ENCODE assay signal across 16 cellular contexts in genomic region chr10:79171504-79171903, GRCh38.
DNase-seq lines count a peak whose midpoint lies in the region; ATAC-seq and TF ChIP-seq lines count a peak whose summit lies in the region.
"Had no signal": no experiment of that assay in that cellular context is flagged by ENCODE, and none has a peak within 500 bp of the region (broad histone marks: within the 10 kb centered on the region; RNA-seq: fewer than 3 reads in every experiment).

No MANE protein-coding gene starts in this region.

- peaks cover 40% of the 10 kb centered on the region for H3K4me1 Mint-ChIP-seq in neural crest cell

- H3K9me3 Mint-ChIP-seq in neural crest cell: no peaks in the 10 kb centered on the region
- H3K9me3 Mint-ChIP-seq: CD14-positive monocyte had no signal

- ATAC-seq in HG02852 (IDR thresholded peaks at IDR 0.05; ENCODE audit: unreplicated experiment): no peak
- ATAC-seq: GM12878 had no signal

- H3K4me1 ChIP-seq in right atrium auricular region (peaks cover 0 to 79% of the 10 kb centered on the region in 2 donors), adrenal gland (replicated peaks in 1 of 2) (peaks cover 10 to 24% of the 10 kb centered on the region in 2 donors)

- no peak for TF ChIP-seq POLR2A in adrenal gland (IDR thresholded peaks at IDR 0.05)

- no peaks in the 10 kb centered on the region for H3K9me3 ChIP-seq in right atrium auricular region
- H3K9me3 ChIP-seq in adrenal gland (replicated peaks in 1 of 3): no peaks in the 10 kb centered on the region

- H3K27ac Mint-ChIP-seq in neural crest cell (ENCODE audit: unreplicated experiment): peak overlapping the region; percentile 54

- H3K27me3 ChIP-seq in right atrium auricular region (no peaks in the 10 kb centered on the region), adrenal gland (no peaks in the 10 kb centered on the region)

- WGBS in adrenal gland, 4 donors: 82 to 94% (median 90%) methylated on average over 4 to 5 of the region's 5 CpGs

- TF ChIP-seq CTCF in right atrium auricular region (IDR thresholded peaks at IDR 0.05) (no peak), neural crest cell (conservative IDR thresholded peaks at IDR 0.05) (no peak), adrenal gland (IDR thresholded peaks at IDR 0.05) (no peak)

- DNase-seq in right atrium auricular region (ENCODE audit: low spot score) (no peak), cardiac septum (ENCODE audit: low spot score) (no peak), epithelial cell of prostate (ENCODE audit: low read depth, low spot score) (no peak), neural crest cell (ENCODE audit: low read depth, low spot score) (no peak), adrenal gland (no peak), activated gamma-delta T cell treated with Interleukin-2 at 50 U/mL for 16 hours (no peak), NCI-H446 (lab: John Stamatoyannopoulos, UW) (no peak)
- DNase-seq: 8988T; NCI-H1436 treated with DMSO at 0.1 percent for 48 hours; NCI-H2081 treated with DMSO at 0.1 percent for 48 hours; NCI-H226; NCI-H526 treated with DMSO at 0.1 percent for 48 hours; NK-92 treated with Interleukin-12 subunit alpha and Interleukin-12 subunit beta, amount 100 ng/mL, for 24 hours had no signal

- no peaks in the 10 kb centered on the region for H3K27me3 Mint-ChIP-seq in neural crest cell (ENCODE audit: low read depth)

- H3K27ac ChIP-seq in right atrium auricular region: peak overlapping the region; percentile 24 to 52
- H3K27ac ChIP-seq in epithelial cell of prostate: peak overlapping the region; percentile 4
- H3K27ac ChIP-seq in adrenal gland: no peak overlapping the region

- H3K4me3 Mint-ChIP-seq in neural crest cell: no peak overlapping the region
- H3K4me3 Mint-ChIP-seq: CD14-positive monocyte had no signal

- intact Hi-C loops in cardiac septum (cut with DNase I): no loop called here
- intact Hi-C loops in adrenal gland (cut with DNase I): no loop called here

- no peaks in the 10 kb centered on the region for H3K36me3 Mint-ChIP-seq in neural crest cell (ENCODE audit: low read depth)

- H3K36me3 ChIP-seq in right atrium auricular region (peaks cover 36% of the 10 kb centered on the region), adrenal gland (replicated peaks in 1 of 2) (peaks cover 0 to 27% of the 10 kb centered on the region in 2 donors)

- H3K4me3 ChIP-seq in right atrium auricular region: no peak overlapping the region
- H3K4me3 ChIP-seq in adrenal gland: no peak overlapping the region
- H3K4me3 ChIP-seq: GM12878 had no signal

Comparison
In these comparisons a context has a peak if more than half of its experiments do, and no peak if none do; other contexts are left out.
1. H3K27ac ChIP-seq: peak in right atrium auricular region (2 of 2) and epithelial cell of prostate (single experiment); none in adrenal gland (0 of 5).